1 cellular context compared by ENCODE assay signal in the genomic region with DNA sequence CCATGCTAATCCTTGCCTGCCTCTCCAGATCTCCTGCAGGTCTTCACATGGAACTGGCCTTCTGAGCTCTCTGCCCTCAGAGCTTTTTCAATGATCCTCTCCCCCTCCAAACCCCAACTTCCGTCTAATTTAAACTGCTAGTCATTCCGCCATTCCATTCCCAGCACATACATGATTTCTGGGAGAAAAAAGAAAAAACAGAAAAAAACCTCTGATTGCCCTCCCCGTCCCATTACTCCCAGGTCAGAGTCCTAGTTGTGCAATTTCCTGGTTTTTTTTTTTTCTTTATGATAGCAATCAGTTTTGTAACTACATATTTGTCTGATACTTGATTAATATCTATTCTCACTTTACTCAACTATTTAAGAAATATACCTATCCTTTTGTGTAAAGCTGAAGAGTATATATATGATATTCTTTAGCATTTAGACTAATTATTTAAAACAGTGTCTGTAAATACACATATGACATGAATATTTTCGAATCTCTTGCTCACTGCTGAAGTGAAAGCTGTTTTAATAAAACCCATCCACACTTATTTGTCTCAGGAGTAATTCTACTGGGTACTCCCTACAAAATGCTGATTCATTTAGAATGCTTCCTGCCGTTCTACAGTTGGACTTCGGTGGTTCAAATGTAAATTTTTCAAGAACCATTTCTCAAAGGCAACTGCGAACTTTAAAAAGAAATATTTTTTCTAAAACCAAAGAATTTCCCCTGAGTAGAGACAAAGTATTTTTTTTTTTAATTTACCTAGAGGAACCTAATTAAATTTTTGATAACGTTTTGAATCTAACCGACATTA.
TF ChIP-seq lines count a peak whose summit lies in the region.

No MANE protein-coding gene starts in this region.

TF ChIP-seq in K562, 482 proteins besides CTCF, POLR2A, EP300 and RAD21 (continued from another document and continues in another):
- TF ChIP-seq, protein P1, sequence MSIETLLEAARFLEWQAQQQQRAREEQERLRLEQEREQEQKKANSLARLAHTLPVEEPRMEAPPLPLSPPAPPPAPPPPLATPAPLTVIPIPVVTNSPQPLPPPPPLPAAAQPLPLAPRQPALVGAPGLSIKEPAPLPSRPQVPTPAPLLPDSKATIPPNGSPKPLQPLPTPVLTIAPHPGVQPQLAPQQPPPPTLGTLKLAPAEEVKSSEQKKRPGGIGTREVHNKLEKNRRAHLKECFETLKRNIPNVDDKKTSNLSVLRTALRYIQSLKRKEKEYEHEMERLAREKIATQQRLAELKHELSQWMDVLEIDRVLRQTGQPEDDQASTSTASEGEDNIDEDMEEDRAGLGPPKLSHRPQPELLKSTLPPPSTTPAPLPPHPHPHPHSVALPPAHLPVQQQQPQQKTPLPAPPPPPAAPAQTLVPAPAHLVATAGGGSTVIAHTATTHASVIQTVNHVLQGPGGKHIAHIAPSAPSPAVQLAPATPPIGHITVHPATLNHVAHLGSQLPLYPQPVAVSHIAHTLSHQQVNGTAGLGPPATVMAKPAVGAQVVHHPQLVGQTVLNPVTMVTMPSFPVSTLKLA (conservative IDR thresholded peaks at IDR 0.05) = peak in 1 of 2 experiments; percentile 39; a peak in 1 of 4 replicates
- TF ChIP-seq RB1 (IDR thresholded peaks at IDR 0.05; ENCODE audit: low read depth) (no peak), THRAP3 (IDR thresholded peaks at IDR 0.05; ENCODE audit: borderline replicate concordance) (no peak), SMARCE1 (IDR thresholded peaks at IDR 0.05) (no peak), ZNF174 (CRISPR knock-in tag; IDR thresholded peaks at IDR 0.05) (no peak), FOXK1 (CRISPR knock-in tag; IDR thresholded peaks at IDR 0.05; ENCODE audit: borderline replicate concordance) (no peak), SRF (CRISPR knock-in tag; IDR thresholded peaks at IDR 0.05) (no peak), RFX1 (IDR thresholded peaks at IDR 0.05) (no peak), ILF3 (IDR thresholded peaks at IDR 0.05; ENCODE audit: borderline replicate concordance) (no peak), ZNF717 (CRISPR knock-in tag; IDR thresholded peaks at IDR 0.05) (no peak), SMARCA4 (IDR thresholded peaks at IDR 0.05) (peak; percentile 10; the same call in 1 of the 2 replicates), NFE2 (IDR thresholded peaks at IDR 0.05; ENCODE audit: low read depth) (peak; percentile 91), TAF1 (IDR thresholded peaks at IDR 0.05; ENCODE audit: control insufficient read depth, extremely low read depth, insufficient read depth, low read length, severe bottlenecking) (peak; percentile 31), ZNF316 (IDR thresholded peaks at IDR 0.05) (peak; percentile 95), KDM1A (IDR thresholded peaks at IDR 0.05) (no peak), DPF2 (IDR thresholded peaks at IDR 0.05) (peak; percentile 44; the same call in 1 of the 2 replicates), HDAC2 (IDR thresholded peaks at IDR 0.05) (no peak), ADNP (tag; IDR thresholded peaks at IDR 0.05) (no peak), ZNF551 (CRISPR knock-in tag; IDR thresholded peaks at IDR 0.05) (no peak), NRF1 (conservative IDR thresholded peaks at IDR 0.05 in 1 of 2, IDR thresholded peaks at IDR 0.05 in 1 of 2) (no peak), BMI1 (IDR thresholded peaks at IDR 0.05; ENCODE audit: low read length) (no peak), YBX1 (IDR thresholded peaks at IDR 0.05) (no peak), MAFF (IDR thresholded peaks at IDR 0.05; ENCODE audit: low read length) (peak; percentile 78), RBFOX2 (IDR thresholded peaks at IDR 0.05; ENCODE audit: low read depth, low read length) (no peak), ZNF444 (CRISPR knock-in tag; IDR thresholded peaks at IDR 0.05) (no peak), PHB2 (IDR thresholded peaks at IDR 0.05; ENCODE audit: low read depth) (no peak), SOX6 (IDR thresholded peaks at IDR 0.05) (no peak), FOXA3 (CRISPR knock-in tag; conservative IDR thresholded peaks at IDR 0.05 in 1 of 2, IDR thresholded peaks at IDR 0.05 in 1 of 2) (no peak), HSF4 (CRISPR knock-in tag; IDR thresholded peaks at IDR 0.05; ENCODE audit: borderline replicate concordance) (no peak), FOXM1 (IDR thresholded peaks at IDR 0.05; ENCODE audit: low read depth) (0 out of 2 replicates have a peak, but pooled peaks have one; percentile 21), FOXM1 (CRISPR knock-in tag; IDR thresholded peaks at IDR 0.05; ENCODE audit: low read depth) (no peak)
- TF ChIP-seq, protein P2, sequence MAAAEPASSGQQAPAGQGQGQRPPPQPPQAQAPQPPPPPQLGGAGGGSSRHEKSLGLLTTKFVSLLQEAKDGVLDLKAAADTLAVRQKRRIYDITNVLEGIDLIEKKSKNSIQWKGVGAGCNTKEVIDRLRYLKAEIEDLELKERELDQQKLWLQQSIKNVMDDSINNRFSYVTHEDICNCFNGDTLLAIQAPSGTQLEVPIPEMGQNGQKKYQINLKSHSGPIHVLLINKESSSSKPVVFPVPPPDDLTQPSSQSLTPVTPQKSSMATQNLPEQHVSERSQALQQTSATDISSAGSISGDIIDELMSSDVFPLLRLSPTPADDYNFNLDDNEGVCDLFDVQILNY (CRISPR knock-in tag; IDR thresholded peaks at IDR 0.05) = no peak
- TF ChIP-seq, protein P3, sequence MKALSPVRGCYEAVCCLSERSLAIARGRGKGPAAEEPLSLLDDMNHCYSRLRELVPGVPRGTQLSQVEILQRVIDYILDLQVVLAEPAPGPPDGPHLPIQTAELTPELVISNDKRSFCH (CRISPR knock-in tag; IDR thresholded peaks at IDR 0.05) = no peak
- TF ChIP-seq, protein P3 (tag; IDR thresholded peaks at IDR 0.05) = no peak
- TF ChIP-seq, protein P4, sequence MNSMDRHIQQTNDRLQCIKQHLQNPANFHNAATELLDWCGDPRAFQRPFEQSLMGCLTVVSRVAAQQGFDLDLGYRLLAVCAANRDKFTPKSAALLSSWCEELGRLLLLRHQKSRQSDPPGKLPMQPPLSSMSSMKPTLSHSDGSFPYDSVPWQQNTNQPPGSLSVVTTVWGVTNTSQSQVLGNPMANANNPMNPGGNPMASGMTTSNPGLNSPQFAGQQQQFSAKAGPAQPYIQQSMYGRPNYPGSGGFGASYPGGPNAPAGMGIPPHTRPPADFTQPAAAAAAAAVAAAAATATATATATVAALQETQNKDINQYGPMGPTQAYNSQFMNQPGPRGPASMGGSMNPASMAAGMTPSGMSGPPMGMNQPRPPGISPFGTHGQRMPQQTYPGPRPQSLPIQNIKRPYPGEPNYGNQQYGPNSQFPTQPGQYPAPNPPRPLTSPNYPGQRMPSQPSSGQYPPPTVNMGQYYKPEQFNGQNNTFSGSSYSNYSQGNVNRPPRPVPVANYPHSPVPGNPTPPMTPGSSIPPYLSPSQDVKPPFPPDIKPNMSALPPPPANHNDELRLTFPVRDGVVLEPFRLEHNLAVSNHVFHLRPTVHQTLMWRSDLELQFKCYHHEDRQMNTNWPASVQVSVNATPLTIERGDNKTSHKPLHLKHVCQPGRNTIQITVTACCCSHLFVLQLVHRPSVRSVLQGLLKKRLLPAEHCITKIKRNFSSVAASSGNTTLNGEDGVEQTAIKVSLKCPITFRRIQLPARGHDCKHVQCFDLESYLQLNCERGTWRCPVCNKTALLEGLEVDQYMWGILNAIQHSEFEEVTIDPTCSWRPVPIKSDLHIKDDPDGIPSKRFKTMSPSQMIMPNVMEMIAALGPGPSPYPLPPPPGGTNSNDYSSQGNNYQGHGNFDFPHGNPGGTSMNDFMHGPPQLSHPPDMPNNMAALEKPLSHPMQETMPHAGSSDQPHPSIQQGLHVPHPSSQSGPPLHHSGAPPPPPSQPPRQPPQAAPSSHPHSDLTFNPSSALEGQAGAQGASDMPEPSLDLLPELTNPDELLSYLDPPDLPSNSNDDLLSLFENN (IDR thresholded peaks at IDR 0.05; ENCODE audit: low read depth in 2 of 2, low read length in 2 of 2) = no peak
- TF ChIP-seq, protein P5, sequence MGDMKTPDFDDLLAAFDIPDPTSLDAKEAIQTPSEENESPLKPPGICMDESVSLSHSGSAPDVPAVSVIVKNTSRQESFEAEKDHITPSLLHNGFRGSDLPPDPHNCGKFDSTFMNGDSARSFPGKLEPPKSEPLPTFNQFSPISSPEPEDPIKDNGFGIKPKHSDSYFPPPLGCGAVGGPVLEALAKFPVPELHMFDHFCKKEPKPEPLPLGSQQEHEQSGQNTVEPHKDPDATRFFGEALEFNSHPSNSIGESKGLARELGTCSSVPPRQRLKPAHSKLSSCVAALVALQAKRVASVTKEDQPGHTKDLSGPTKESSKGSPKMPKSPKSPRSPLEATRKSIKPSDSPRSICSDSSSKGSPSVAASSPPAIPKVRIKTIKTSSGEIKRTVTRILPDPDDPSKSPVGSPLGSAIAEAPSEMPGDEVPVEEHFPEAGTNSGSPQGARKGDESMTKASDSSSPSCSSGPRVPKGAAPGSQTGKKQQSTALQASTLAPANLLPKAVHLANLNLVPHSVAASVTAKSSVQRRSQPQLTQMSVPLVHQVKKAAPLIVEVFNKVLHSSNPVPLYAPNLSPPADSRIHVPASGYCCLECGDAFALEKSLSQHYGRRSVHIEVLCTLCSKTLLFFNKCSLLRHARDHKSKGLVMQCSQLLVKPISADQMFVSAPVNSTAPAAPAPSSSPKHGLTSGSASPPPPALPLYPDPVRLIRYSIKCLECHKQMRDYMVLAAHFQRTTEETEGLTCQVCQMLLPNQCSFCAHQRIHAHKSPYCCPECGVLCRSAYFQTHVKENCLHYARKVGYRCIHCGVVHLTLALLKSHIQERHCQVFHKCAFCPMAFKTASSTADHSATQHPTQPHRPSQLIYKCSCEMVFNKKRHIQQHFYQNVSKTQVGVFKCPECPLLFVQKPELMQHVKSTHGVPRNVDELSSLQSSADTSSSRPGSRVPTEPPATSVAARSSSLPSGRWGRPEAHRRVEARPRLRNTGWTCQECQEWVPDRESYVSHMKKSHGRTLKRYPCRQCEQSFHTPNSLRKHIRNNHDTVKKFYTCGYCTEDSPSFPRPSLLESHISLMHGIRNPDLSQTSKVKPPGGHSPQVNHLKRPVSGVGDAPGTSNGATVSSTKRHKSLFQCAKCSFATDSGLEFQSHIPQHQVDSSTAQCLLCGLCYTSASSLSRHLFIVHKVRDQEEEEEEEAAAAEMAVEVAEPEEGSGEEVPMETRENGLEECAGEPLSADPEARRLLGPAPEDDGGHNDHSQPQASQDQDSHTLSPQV (IDR thresholded peaks at IDR 0.05) = 0 out of 2 replicates have a peak, but pooled peaks have one; percentile 9
- TF ChIP-seq, protein P6, sequence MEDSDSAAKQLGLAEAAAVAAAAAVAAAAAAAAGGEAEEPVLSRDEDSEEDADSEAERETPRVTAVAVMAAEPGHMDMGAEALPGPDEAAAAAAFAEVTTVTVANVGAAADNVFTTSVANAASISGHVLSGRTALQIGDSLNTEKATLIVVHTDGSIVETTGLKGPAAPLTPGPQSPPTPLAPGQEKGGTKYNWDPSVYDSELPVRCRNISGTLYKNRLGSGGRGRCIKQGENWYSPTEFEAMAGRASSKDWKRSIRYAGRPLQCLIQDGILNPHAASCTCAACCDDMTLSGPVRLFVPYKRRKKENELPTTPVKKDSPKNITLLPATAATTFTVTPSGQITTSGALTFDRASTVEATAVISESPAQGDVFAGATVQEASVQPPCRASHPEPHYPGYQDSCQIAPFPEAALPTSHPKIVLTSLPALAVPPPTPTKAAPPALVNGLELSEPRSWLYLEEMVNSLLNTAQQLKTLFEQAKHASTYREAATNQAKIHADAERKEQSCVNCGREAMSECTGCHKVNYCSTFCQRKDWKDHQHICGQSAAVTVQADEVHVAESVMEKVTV (CRISPR knock-in tag; IDR thresholded peaks at IDR 0.05) = no peak
- TF ChIP-seq, protein P7, sequence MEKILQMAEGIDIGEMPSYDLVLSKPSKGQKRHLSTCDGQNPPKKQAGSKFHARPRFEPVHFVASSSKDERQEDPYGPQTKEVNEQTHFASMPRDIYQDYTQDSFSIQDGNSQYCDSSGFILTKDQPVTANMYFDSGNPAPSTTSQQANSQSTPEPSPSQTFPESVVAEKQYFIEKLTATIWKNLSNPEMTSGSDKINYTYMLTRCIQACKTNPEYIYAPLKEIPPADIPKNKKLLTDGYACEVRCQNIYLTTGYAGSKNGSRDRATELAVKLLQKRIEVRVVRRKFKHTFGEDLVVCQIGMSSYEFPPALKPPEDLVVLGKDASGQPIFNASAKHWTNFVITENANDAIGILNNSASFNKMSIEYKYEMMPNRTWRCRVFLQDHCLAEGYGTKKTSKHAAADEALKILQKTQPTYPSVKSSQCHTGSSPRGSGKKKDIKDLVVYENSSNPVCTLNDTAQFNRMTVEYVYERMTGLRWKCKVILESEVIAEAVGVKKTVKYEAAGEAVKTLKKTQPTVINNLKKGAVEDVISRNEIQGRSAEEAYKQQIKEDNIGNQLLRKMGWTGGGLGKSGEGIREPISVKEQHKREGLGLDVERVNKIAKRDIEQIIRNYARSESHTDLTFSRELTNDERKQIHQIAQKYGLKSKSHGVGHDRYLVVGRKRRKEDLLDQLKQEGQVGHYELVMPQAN (IDR thresholded peaks at IDR 0.05; ENCODE audit: borderline replicate concordance) = no peak
- TF ChIP-seq, protein P8, sequence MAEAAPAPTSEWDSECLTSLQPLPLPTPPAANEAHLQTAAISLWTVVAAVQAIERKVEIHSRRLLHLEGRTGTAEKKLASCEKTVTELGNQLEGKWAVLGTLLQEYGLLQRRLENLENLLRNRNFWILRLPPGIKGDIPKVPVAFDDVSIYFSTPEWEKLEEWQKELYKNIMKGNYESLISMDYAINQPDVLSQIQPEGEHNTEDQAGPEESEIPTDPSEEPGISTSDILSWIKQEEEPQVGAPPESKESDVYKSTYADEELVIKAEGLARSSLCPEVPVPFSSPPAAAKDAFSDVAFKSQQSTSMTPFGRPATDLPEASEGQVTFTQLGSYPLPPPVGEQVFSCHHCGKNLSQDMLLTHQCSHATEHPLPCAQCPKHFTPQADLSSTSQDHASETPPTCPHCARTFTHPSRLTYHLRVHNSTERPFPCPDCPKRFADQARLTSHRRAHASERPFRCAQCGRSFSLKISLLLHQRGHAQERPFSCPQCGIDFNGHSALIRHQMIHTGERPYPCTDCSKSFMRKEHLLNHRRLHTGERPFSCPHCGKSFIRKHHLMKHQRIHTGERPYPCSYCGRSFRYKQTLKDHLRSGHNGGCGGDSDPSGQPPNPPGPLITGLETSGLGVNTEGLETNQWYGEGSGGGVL (CRISPR knock-in tag; IDR thresholded peaks at IDR 0.05) = no peak
- TF ChIP-seq, protein P9, sequence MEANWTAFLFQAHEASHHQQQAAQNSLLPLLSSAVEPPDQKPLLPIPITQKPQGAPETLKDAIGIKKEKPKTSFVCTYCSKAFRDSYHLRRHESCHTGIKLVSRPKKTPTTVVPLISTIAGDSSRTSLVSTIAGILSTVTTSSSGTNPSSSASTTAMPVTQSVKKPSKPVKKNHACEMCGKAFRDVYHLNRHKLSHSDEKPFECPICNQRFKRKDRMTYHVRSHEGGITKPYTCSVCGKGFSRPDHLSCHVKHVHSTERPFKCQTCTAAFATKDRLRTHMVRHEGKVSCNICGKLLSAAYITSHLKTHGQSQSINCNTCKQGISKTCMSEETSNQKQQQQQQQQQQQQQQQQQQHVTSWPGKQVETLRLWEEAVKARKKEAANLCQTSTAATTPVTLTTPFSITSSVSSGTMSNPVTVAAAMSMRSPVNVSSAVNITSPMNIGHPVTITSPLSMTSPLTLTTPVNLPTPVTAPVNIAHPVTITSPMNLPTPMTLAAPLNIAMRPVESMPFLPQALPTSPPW (CRISPR knock-in tag; IDR thresholded peaks at IDR 0.05) = peak; percentile 12; the same call in 1 of the 2 replicates
- TF ChIP-seq, protein P10, sequence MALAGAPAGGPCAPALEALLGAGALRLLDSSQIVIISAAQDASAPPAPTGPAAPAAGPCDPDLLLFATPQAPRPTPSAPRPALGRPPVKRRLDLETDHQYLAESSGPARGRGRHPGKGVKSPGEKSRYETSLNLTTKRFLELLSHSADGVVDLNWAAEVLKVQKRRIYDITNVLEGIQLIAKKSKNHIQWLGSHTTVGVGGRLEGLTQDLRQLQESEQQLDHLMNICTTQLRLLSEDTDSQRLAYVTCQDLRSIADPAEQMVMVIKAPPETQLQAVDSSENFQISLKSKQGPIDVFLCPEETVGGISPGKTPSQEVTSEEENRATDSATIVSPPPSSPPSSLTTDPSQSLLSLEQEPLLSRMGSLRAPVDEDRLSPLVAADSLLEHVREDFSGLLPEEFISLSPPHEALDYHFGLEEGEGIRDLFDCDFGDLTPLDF (CRISPR knock-in tag; IDR thresholded peaks at IDR 0.05) = no peak
